18 cellular contexts compared by ENCODE assay signal in the genomic region with DNA sequence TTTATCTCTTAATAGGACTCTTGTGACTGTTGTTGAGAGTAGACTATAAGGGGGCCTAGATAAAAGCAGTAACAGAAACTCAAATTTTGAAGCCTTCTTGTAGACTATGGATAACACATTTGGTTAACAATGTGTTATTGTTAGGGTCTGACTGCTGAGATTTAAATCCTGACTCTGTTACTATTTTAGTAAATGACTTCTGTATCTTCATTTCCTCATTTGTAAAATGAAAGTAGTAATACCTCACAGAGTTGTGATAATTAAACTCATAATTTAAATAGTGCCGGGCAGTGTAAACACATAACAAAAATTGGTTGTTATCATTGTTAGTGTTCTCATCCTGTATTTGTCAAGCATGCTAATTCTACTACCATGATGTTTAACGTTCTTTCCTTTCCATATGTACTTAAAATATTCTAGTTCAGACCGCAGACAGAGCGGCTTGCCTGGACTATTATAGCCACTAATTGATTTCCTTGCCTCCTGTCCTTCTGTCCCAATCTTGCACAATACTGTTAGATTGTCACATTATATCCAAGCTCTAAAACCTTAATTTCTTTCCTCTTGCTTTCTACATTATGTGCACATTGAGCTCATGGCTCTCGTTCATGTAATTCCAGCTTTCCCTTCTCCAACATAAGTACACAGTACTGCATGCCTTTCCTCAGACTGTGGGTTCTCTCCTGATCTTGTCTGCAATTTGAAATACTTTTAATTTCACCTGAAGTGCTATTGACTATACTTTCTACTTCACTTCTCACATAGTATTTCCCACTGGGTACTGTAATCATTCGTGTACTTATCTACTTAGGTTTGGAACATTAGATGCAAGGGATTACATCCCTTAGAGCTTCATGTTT.
"Had no signal": no experiment of that assay in that cellular context is flagged by ENCODE, and none has a peak within 500 bp of the region (broad histone marks: within the 10 kb centered on the region; RNA-seq: fewer than 3 reads in every experiment).

No MANE protein-coding gene starts in this region.

- ATAC-seq: activated CD8-positive, alpha-beta T cell treated with anti-CD3 and anti-CD28 coated beads, Interleukin-2, amount 10 ng/mL, durations not matched to agents 7 days and 5 days; gastroesophageal sphincter had no signal

- H3K9ac ChIP-seq: neural progenitor cell had no signal

- H3K27ac ChIP-seq: epithelial cell of prostate, gastroesophageal sphincter, neural progenitor cell, right atrium auricular region, WERI-Rb-1 had no signal

- H2AFZ ChIP-seq: neural progenitor cell had no signal

- H3K4me3 ChIP-seq: gastroesophageal sphincter, neural progenitor cell, right atrium auricular region, smooth muscle cell had no signal

- H3K4me2 ChIP-seq: neural progenitor cell, smooth muscle cell had no signal

- FAIRE-seq: bronchial epithelial cell, kidney had no signal

- DNase-seq: activated CD4-positive, alpha-beta T cell treated with anti-CD3 and anti-CD28 coated beads for 48 hours; activated CD8-positive, alpha-beta memory T cell treated with anti-CD3 and anti-CD28 coated beads, Interleukin-2, amount 50 U/mL, for 48 hours; activated CD8-positive, alpha-beta T cell treated with anti-CD3 and anti-CD28 coated beads, Interleukin-2, amount 10 ng/mL, durations not matched to agents 7 days and 5 days; activated naive CD4-positive, alpha-beta T cell; aorta; effector CD8-positive, alpha-beta T cell; kidney; stimulated activated naive CD4-positive, alpha-beta T cell; T-helper 9 cell; trophoblast cell; WERI-Rb-1 had no signal

- H3K27me3 ChIP-seq: gastroesophageal sphincter, neural progenitor cell, right atrium auricular region had no signal

- H3K36me3 ChIP-seq: right atrium auricular region had no signal

- H3K9me3 Mint-ChIP-seq: activated T-helper 1 cell treated with anti-CD3 and anti-CD28 coated beads, Interleukin-12 subunit alpha, Interleukin-12 subunit beta, Interleukin-2, Interleukin-4 antibody, amounts not matched to agents 30 ng/mL and 10 ng/mL and 1 ng/mL, durations not matched to agents 14 hours and 24 hours and 36 hours; neural progenitor cell had no signal

- H3K4me1 ChIP-seq: gastroesophageal sphincter, neural progenitor cell, right atrium auricular region had no signal

- H3K27ac Mint-ChIP-seq: activated CD8-positive, alpha-beta T cell treated with anti-CD3 and anti-CD28 coated beads, Interleukin-2, amount 10 ng/mL, durations not matched to agents 7 days and 5 days; activated T-helper 1 cell treated with anti-CD3 and anti-CD28 coated beads, Interleukin-12 subunit alpha, Interleukin-12 subunit beta, Interleukin-2, Interleukin-4 antibody, amounts not matched to agents 30 ng/mL and 10 ng/mL and 1 ng/mL, durations not matched to agents 14 hours and 24 hours and 36 hours; neural progenitor cell had no signal

- H3K9me3 ChIP-seq: gastroesophageal sphincter, right atrium auricular region had no signal

- H3K4me3 Mint-ChIP-seq: activated CD8-positive, alpha-beta T cell treated with anti-CD3 and anti-CD28 coated beads, Interleukin-2, amount 10 ng/mL, durations not matched to agents 7 days and 5 days; activated T-helper 1 cell treated with anti-CD3 and anti-CD28 coated beads, Interleukin-12 subunit alpha, Interleukin-12 subunit beta, Interleukin-2, Interleukin-4 antibody, amounts not matched to agents 30 ng/mL and 10 ng/mL and 1 ng/mL, durations not matched to agents 14 hours and 24 hours and 36 hours; neural progenitor cell had no signal
